1 cellular context compared by ENCODE assay signal in genomic region chr14:24181251-24182077, GRCh38.
TF ChIP-seq lines count a peak whose summit lies in the region.

No MANE protein-coding gene starts in this region.

TF ChIP-seq in HepG2, 621 proteins besides CTCF, POLR2A, EP300 and RAD21 (continues in another document):
- TF ChIP-seq PAX8 (CRISPR knock-in tag; IDR thresholded peaks at IDR 0.05; ENCODE audit: borderline replicate concordance), result no peak
- TF ChIP-seq ZNF280B (CRISPR knock-in tag; IDR thresholded peaks at IDR 0.05; ENCODE audit: borderline replicate concordance), result peak; percentile 51; the same call in 1 of the 2 replicates
- TF ChIP-seq, protein P1, sequence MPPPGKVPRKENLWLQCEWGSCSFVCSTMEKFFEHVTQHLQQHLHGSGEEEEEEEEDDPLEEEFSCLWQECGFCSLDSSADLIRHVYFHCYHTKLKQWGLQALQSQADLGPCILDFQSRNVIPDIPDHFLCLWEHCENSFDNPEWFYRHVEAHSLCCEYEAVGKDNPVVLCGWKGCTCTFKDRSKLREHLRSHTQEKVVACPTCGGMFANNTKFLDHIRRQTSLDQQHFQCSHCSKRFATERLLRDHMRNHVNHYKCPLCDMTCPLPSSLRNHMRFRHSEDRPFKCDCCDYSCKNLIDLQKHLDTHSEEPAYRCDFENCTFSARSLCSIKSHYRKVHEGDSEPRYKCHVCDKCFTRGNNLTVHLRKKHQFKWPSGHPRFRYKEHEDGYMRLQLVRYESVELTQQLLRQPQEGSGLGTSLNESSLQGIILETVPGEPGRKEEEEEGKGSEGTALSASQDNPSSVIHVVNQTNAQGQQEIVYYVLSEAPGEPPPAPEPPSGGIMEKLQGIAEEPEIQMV (CRISPR knock-in tag; IDR thresholded peaks at IDR 0.05; ENCODE audit: low read depth), result no peak
- TF ChIP-seq HES4 (CRISPR knock-in tag; IDR thresholded peaks at IDR 0.05; ENCODE audit: borderline replicate concordance), result 0 out of 2 replicates have a peak, but pooled peaks have one; percentile 13
- TF ChIP-seq ZNF318 (CRISPR knock-in tag; IDR thresholded peaks at IDR 0.05), result 0 out of 2 replicates have a peak, but pooled peaks have one; percentile 36
- TF ChIP-seq, protein P2, sequence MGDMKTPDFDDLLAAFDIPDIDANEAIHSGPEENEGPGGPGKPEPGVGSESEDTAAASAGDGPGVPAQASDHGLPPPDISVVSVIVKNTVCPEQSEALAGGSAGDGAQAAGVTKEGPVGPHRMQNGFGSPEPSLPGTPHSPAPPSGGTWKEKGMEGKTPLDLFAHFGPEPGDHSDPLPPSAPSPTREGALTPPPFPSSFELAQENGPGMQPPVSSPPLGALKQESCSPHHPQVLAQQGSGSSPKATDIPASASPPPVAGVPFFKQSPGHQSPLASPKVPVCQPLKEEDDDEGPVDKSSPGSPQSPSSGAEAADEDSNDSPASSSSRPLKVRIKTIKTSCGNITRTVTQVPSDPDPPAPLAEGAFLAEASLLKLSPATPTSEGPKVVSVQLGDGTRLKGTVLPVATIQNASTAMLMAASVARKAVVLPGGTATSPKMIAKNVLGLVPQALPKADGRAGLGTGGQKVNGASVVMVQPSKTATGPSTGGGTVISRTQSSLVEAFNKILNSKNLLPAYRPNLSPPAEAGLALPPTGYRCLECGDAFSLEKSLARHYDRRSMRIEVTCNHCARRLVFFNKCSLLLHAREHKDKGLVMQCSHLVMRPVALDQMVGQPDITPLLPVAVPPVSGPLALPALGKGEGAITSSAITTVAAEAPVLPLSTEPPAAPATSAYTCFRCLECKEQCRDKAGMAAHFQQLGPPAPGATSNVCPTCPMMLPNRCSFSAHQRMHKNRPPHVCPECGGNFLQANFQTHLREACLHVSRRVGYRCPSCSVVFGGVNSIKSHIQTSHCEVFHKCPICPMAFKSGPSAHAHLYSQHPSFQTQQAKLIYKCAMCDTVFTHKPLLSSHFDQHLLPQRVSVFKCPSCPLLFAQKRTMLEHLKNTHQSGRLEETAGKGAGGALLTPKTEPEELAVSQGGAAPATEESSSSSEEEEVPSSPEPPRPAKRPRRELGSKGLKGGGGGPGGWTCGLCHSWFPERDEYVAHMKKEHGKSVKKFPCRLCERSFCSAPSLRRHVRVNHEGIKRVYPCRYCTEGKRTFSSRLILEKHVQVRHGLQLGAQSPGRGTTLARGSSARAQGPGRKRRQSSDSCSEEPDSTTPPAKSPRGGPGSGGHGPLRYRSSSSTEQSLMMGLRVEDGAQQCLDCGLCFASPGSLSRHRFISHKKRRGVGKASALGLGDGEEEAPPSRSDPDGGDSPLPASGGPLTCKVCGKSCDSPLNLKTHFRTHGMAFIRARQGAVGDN (CRISPR knock-in tag; IDR thresholded peaks at IDR 0.05), result peak; percentile 31; the same call in 1 of the 2 replicates
- no peak for TF ChIP-seq MATR3 (CRISPR knock-in tag; IDR thresholded peaks at IDR 0.05)
- TF ChIP-seq, protein P3, sequence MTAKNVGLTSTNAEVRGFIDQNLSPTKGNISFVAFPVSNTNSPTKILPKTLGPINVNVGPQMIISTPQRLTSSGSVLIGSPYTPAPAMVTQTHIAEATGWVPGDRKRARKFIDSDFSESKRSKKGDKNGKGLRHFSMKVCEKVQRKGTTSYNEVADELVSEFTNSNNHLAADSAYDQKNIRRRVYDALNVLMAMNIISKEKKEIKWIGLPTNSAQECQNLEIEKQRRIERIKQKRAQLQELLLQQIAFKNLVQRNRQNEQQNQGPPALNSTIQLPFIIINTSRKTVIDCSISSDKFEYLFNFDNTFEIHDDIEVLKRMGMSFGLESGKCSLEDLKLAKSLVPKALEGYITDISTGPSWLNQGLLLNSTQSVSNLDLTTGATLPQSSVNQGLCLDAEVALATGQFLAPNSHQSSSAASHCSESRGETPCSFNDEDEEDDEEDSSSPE (CRISPR knock-in tag; IDR thresholded peaks at IDR 0.05), result no peak
- no peak for TF ChIP-seq KMT2B (CRISPR knock-in tag; IDR thresholded peaks at IDR 0.05)
- no peak for TF ChIP-seq SNRNP70 (IDR thresholded peaks at IDR 0.05; ENCODE audit: low read depth, low read length)
- TF ChIP-seq, protein P4, sequence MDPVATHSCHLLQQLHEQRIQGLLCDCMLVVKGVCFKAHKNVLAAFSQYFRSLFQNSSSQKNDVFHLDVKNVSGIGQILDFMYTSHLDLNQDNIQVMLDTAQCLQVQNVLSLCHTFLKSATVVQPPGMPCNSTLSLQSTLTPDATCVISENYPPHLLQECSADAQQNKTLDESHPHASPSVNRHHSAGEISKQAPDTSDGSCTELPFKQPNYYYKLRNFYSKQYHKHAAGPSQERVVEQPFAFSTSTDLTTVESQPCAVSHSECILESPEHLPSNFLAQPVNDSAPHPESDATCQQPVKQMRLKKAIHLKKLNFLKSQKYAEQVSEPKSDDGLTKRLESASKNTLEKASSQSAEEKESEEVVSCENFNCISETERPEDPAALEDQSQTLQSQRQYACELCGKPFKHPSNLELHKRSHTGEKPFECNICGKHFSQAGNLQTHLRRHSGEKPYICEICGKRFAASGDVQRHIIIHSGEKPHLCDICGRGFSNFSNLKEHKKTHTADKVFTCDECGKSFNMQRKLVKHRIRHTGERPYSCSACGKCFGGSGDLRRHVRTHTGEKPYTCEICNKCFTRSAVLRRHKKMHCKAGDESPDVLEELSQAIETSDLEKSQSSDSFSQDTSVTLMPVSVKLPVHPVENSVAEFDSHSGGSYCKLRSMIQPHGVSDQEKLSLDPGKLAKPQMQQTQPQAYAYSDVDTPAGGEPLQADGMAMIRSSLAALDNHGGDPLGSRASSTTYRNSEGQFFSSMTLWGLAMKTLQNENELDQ (CRISPR knock-in tag; IDR thresholded peaks at IDR 0.05; ENCODE audit: borderline replicate concordance), result no peak
- no peak for TF ChIP-seq ZFP62 (CRISPR knock-in tag; IDR thresholded peaks at IDR 0.05)
- TF ChIP-seq, protein P5, sequence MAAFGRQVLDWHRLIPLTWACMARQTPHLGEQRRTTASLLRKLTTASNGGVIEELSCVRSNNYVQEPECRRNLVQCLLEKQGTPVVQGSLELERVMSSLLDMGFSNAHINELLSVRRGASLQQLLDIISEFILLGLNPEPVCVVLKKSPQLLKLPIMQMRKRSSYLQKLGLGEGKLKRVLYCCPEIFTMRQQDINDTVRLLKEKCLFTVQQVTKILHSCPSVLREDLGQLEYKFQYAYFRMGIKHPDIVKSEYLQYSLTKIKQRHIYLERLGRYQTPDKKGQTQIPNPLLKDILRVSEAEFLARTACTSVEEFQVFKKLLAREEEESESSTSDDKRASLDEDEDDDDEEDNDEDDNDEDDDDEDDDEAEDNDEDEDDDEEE (CRISPR knock-in tag; IDR thresholded peaks at IDR 0.05), result no peak
- TF ChIP-seq ZNF430 (CRISPR knock-in tag; IDR thresholded peaks at IDR 0.05), result no peak
- TF ChIP-seq ZNF333 (CRISPR knock-in tag; IDR thresholded peaks at IDR 0.05; ENCODE audit: borderline replicate concordance), result 0 out of 2 replicates have a peak, but pooled peaks have one; percentile 7
- TF ChIP-seq RFXAP (CRISPR knock-in tag; IDR thresholded peaks at IDR 0.05; ENCODE audit: borderline replicate concordance), result no peak
- TF ChIP-seq ZFYVE20 (CRISPR knock-in tag; IDR thresholded peaks at IDR 0.05; ENCODE audit: borderline replicate concordance, low read depth), result no peak
- TF ChIP-seq THRA (CRISPR knock-in tag; IDR thresholded peaks at IDR 0.05; ENCODE audit: borderline replicate concordance), result no peak
- 0 out of 2 replicates have a peak, but pooled peaks have one; percentile 20 for TF ChIP-seq MXD1 (CRISPR knock-in tag; IDR thresholded peaks at IDR 0.05)
- no peak for TF ChIP-seq ZKSCAN1 (IDR thresholded peaks at IDR 0.05; ENCODE audit: low read length)
- no peak for TF ChIP-seq ZNF777 (CRISPR knock-in tag; IDR thresholded peaks at IDR 0.05)
- TF ChIP-seq, protein P6, sequence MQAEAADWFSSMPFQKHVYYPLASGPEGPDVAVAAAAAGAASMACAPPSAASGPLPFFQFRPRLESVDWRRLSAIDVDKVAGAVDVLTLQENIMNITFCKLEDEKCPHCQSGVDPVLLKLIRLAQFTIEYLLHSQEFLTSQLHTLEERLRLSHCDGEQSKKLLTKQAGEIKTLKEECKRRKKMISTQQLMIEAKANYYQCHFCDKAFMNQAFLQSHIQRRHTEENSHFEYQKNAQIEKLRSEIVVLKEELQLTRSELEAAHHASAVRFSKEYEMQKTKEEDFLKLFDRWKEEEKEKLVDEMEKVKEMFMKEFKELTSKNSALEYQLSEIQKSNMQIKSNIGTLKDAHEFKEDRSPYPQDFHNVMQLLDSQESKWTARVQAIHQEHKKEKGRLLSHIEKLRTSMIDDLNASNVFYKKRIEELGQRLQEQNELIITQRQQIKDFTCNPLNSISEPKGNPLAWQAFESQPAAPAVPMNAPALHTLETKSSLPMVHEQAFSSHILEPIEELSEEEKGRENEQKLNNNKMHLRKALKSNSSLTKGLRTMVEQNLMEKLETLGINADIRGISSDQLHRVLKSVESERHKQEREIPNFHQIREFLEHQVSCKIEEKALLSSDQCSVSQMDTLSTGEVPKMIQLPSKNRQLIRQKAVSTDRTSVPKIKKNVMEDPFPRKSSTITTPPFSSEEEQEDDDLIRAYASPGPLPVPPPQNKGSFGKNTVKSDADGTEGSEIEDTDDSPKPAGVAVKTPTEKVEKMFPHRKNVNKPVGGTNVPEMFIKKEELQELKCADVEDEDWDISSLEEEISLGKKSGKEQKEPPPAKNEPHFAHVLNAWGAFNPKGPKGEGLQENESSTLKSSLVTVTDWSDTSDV (CRISPR knock-in tag; IDR thresholded peaks at IDR 0.05), result peak; percentile 57; the same call in 1 of the 2 replicates
- TF ChIP-seq ELF1 (CRISPR knock-in tag; IDR thresholded peaks at IDR 0.05), result no peak
- 0 out of 2 replicates have a peak, but pooled peaks have one; percentile 22 for TF ChIP-seq HIVEP1 (CRISPR knock-in tag; IDR thresholded peaks at IDR 0.05)
- 0 out of 2 replicates have a peak, but pooled peaks have one; percentile 45 for TF ChIP-seq GTF3A (CRISPR knock-in tag; conservative IDR thresholded peaks at IDR 0.05)
- 0 out of 2 replicates have a peak, but pooled peaks have one; percentile 56 for TF ChIP-seq ZNF782 (CRISPR knock-in tag; IDR thresholded peaks at IDR 0.05; ENCODE audit: borderline replicate concordance)
